Comparison of ENCODE assay signal across 2 cellular contexts in the genomic region with DNA sequence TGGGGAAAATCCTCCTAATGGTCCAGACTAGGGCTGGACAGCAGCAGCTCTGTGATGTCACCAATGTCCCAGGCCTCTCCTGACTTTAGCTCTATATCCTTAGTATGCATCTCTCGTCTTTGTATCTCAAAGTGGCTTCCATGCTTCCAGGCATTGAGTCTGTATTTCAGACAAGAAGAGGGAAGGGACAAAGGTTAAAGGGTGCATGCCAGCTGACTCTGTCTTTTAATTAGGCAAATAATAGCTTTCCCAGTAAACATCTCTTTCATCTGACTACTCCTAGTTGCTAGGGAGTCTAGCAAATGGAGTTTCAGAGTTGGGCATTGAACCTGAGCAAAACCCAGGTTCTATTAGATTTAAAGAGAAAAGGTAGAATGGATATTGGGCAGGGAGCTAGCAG.
A peak's percentile ranks its signal among the peaks of the same experiment; 100 is the strongest.
TF ChIP-seq lines count a peak whose summit lies in the region.

No MANE protein-coding gene starts in this region.

TF ChIP-seq in HEK293, 187 proteins besides CTCF, POLR2A, EP300 and RAD21:
- no peak for TF ChIP-seq ZNF146 (tag by site-specific recombination; IDR thresholded peaks at IDR 0.05)
- no peak for TF ChIP-seq ZNF501 (tag by site-specific recombination; IDR thresholded peaks at IDR 0.05)
- TF ChIP-seq, protein P1, sequence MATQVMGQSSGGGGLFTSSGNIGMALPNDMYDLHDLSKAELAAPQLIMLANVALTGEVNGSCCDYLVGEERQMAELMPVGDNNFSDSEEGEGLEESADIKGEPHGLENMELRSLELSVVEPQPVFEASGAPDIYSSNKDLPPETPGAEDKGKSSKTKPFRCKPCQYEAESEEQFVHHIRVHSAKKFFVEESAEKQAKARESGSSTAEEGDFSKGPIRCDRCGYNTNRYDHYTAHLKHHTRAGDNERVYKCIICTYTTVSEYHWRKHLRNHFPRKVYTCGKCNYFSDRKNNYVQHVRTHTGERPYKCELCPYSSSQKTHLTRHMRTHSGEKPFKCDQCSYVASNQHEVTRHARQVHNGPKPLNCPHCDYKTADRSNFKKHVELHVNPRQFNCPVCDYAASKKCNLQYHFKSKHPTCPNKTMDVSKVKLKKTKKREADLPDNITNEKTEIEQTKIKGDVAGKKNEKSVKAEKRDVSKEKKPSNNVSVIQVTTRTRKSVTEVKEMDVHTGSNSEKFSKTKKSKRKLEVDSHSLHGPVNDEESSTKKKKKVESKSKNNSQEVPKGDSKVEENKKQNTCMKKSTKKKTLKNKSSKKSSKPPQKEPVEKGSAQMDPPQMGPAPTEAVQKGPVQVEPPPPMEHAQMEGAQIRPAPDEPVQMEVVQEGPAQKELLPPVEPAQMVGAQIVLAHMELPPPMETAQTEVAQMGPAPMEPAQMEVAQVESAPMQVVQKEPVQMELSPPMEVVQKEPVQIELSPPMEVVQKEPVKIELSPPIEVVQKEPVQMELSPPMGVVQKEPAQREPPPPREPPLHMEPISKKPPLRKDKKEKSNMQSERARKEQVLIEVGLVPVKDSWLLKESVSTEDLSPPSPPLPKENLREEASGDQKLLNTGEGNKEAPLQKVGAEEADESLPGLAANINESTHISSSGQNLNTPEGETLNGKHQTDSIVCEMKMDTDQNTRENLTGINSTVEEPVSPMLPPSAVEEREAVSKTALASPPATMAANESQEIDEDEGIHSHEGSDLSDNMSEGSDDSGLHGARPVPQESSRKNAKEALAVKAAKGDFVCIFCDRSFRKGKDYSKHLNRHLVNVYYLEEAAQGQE (tag by site-specific recombination; IDR thresholded peaks at IDR 0.05) = 0 out of 2 replicates have a peak, but pooled peaks have one; percentile 12
- TF ChIP-seq ZNF639 (tag by site-specific recombination; IDR thresholded peaks at IDR 0.05) = no peak
- TF ChIP-seq ZNF610 (tag by site-specific recombination; IDR thresholded peaks at IDR 0.05; ENCODE audit: borderline replicate concordance) = no peak

TF ChIP-seq in K562, 482 proteins besides CTCF, POLR2A, EP300 and RAD21:
- no peak for TF ChIP-seq ZNF224 (CRISPR knock-in tag; IDR thresholded peaks at IDR 0.05)
- no peak for TF ChIP-seq EWSR1 (IDR thresholded peaks at IDR 0.05; ENCODE audit: borderline replicate concordance, low read depth, partially characterized antibody)
- no peak for TF ChIP-seq EGR1 (conservative IDR thresholded peaks at IDR 0.05)
- no peak for TF ChIP-seq CBX8 (IDR thresholded peaks at IDR 0.05; ENCODE audit: borderline replicate concordance, extremely low read depth, low read depth, low read length, poor library complexity, severe bottlenecking)
- no peak for TF ChIP-seq TGIF2 (CRISPR knock-in tag; IDR thresholded peaks at IDR 0.05)
- no peak for TF ChIP-seq PURB (CRISPR knock-in tag; IDR thresholded peaks at IDR 0.05; ENCODE audit: low read depth)
- no peak for TF ChIP-seq ZBTB9 (CRISPR knock-in tag; IDR thresholded peaks at IDR 0.05)
